In the genomic region with DNA sequence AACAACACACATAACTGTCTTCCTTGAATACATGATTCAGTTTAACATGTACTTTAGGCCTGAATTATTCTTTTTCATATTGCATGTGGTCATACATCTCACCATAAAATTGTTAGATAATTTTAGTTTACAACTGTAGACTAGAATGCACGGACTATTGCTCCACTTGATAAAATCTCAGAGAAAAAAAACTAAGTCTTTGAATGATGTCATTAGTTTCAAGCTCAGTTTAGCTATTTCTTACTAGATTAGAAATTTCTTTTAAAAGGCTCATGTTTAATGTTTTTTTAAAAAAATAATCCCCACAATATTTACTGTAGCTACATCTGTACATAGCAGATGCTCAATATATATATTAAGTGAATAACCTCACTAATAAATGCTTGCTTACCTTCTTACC, we compare ENCODE assay signal across 1 cellular context.
A peak's percentile ranks its signal among the peaks of the same experiment; 100 is the strongest.
TF ChIP-seq lines count a peak whose summit lies in the region.

No MANE protein-coding gene starts in this region.

TF ChIP-seq in HepG2, 621 proteins besides CTCF, POLR2A, EP300 and RAD21:
- TF ChIP-seq MED13 (CRISPR knock-in tag; IDR thresholded peaks at IDR 0.05) (no peak), ISL2 (CRISPR knock-in tag; IDR thresholded peaks at IDR 0.05) (no peak), ZNF775 (CRISPR knock-in tag; IDR thresholded peaks at IDR 0.05; ENCODE audit: borderline replicate concordance) (no peak), ATF7 (IDR thresholded peaks at IDR 0.05) (peak; percentile 64), ATF7 (CRISPR knock-in tag; IDR thresholded peaks at IDR 0.05) (no peak), MIXL1 (CRISPR knock-in tag; IDR thresholded peaks at IDR 0.05) (no peak)
TF ChIP-seq in HepG2: peak in this region for 1.
